In the genomic region with DNA sequence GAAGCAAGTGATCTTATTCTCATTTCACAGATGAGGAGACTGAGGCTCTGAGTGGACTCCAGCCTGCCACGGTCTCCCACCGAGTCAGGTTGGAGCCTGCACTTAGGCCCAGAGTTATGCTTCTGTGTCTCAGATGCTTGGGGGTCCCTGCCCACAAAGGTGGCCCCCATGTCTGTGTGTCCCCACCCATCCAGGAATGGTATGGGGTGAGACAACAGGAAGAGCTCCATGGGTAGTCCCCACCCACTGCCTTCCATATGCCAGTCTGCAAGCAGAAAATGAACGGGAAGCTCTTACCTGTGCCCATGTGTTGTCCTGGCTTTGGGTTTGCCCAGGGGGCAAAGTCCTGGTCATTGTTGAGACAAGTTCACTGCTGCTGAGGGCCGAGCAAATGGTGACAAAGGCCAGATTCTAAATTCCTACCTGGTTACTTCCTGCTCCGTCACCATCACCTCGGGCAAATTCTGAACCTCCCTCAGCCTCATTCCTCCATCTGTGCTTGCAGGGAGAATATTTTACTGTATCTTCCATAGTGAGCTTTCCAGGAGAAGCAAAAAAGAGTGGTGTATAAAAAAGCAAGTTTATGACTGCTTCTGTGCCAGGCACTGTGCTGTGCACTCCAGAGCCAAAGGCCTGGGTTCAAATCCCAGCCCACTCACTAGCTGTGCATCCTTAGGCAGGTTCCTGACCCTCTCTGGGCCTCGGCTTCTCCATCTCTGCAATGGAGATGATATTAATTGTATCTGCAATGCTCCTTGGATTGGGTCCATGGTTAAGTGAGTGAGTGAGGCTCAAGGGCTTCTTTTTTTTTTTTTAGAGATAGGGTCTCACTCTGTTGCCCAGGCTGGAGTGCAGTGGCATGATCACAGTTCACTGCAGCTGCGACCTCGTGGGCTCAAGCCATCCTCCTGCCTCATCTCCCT, we compare ENCODE assay signal across 9 cellular contexts. TPM values are rescaled to one million over a fixed set of nuclear protein-coding genes. Genes with fewer than 3 reads are reported as not detected.
DNase-seq lines count a peak whose midpoint lies in the region; ATAC-seq and TF ChIP-seq lines count a peak whose summit lies in the region.
"Had no signal": no experiment of that assay in that cellular context is flagged by ENCODE, and none has a peak within 500 bp of the region (broad histone marks: within the 10 kb centered on the region; RNA-seq: fewer than 3 reads in every experiment).

No MANE protein-coding gene starts in this region.

- peaks cover 70% of the 10 kb centered on the region for H3K4me1 ChIP-seq in CD8-positive, alpha-beta T cell (ENCODE audit: insufficient read depth, low read length)

- no peaks in the 10 kb centered on the region for H3K9me3 Mint-ChIP-seq in MCF 10A (ENCODE audit: unreplicated experiment)
- no peaks in the 10 kb centered on the region for H3K9me3 Mint-ChIP-seq in CD8-positive, alpha-beta T cell
- H3K9me3 Mint-ChIP-seq: nephron had no signal

- BruUV-seq in MCF 10A (replicated peaks; lab: Mats Ljungman, UMichigan), result no TSS peak

- no peak overlapping the region for H3K4me3 ChIP-seq in CD8-positive, alpha-beta T cell (ENCODE audit: low read depth, low read length)

- no peaks in the 10 kb centered on the region for H3K27me3 ChIP-seq in CD8-positive, alpha-beta T cell (ENCODE audit: insufficient read depth, low read length)

- H3K4me3 Mint-ChIP-seq in MCF 10A (ENCODE audit: unreplicated experiment), result no peak overlapping the region
- no peak overlapping the region for H3K4me3 Mint-ChIP-seq in CD8-positive, alpha-beta T cell
- H3K4me3 Mint-ChIP-seq: nephron had no signal

- no peaks in the 10 kb centered on the region for H3K36me3 ChIP-seq in CD8-positive, alpha-beta T cell (ENCODE audit: insufficient read depth, low read length)

- intact Hi-C loops in cardiac septum (cut with DNase I) (loop anchor here (10.0 kb wide), 1 partner anchor 132 kb away; no protein-coding TSS in a partner anchor), left cardiac atrium (cut with DNase I) (no loop called here), MCF 10A (cut with micrococcal nuclease) (no loop called here)
- intact Hi-C loops in CD8-positive, alpha-beta T cell (cut with DNase I, micrococcal nuclease), result no loop called here

- DNase-seq in cardiac septum (ENCODE audit: low spot score) (peak; percentile 50), left cardiac atrium (no peak), MCF 10A (ENCODE audit: unreplicated experiment) (peak; percentile 81), mesenteric fat pad (ENCODE audit: low spot score) (peak; percentile 69), ureter (ENCODE audit: low spot score) (peak; percentile 77), D341Med (ENCODE audit: low spot score) (no peak), NCI-H774 (lab: John Stamatoyannopoulos, UW) (no peak)
- DNase-seq in CD8-positive, alpha-beta T cell, result no peak

- CTCF ChIA-PET in MCF 10A (lab: Yijun Ruan, JAX), result interaction anchor here (0.9 to 2.5 kb wide), 3 partner anchors 45 to 168 kb away, joined by 3 to 18 read pairs (median 3); no protein-coding TSS in a partner anchor
- CTCF ChIA-PET in CD8-positive, alpha-beta T cell (lab: Charles Lee), result interaction anchor here (1.7 kb wide), 1 partner anchor 88 kb away, joined by 6 read pairs; no protein-coding TSS in a partner anchor

- peaks cover 56% of the 10 kb centered on the region for H3K4me1 Mint-ChIP-seq in MCF 10A (ENCODE audit: insufficient read depth, unreplicated experiment)
- H3K4me1 Mint-ChIP-seq in CD8-positive, alpha-beta T cell (ENCODE audit: low read depth), result peaks cover 71% of the 10 kb centered on the region

- POLR2A ChIA-PET in MCF 10A (lab: Yijun Ruan, JAX), result interaction anchor here (0.8 to 1.5 kb wide), 6 partner anchors 10 to 88 kb away, joined by 3 to 5 read pairs (median 4); a partner anchor contains a TSS
- POLR2A ChIA-PET in CD8-positive, alpha-beta T cell (lab: Charles Lee), result no interaction called here

- H3K9me3 ChIP-seq in CD8-positive, alpha-beta T cell (ENCODE audit: low read length), result no peaks in the 10 kb centered on the region

- no peak for TF ChIP-seq CTCF in MCF 10A (IDR thresholded peaks at IDR 0.05; ENCODE audit: unreplicated experiment)
- no peak for TF ChIP-seq CTCF in CD8-positive, alpha-beta T cell (IDR thresholded peaks at IDR 0.05)

- no peaks in the 10 kb centered on the region for H3K27me3 Mint-ChIP-seq in MCF 10A (ENCODE audit: insufficient read depth, unreplicated experiment)
- H3K27me3 Mint-ChIP-seq in CD8-positive, alpha-beta T cell (ENCODE audit: low read depth), result no peaks in the 10 kb centered on the region

- peaks cover 21% of the 10 kb centered on the region for H3K36me3 Mint-ChIP-seq in MCF 10A (ENCODE audit: insufficient read depth, unreplicated experiment)
- peaks cover 25% of the 10 kb centered on the region for H3K36me3 Mint-ChIP-seq in CD8-positive, alpha-beta T cell

- H3K27ac Mint-ChIP-seq in MCF 10A (ENCODE audit: low read depth, unreplicated experiment), result peak overlapping the region; percentile 64
- no peak overlapping the region for H3K27ac Mint-ChIP-seq in CD8-positive, alpha-beta T cell

- H3K27ac ChIP-seq in CD8-positive, alpha-beta T cell (ENCODE audit: low read depth, low read length), result no peak overlapping the region

- no peak for ATAC-seq in left cardiac atrium
- ATAC-seq in CD8-positive, alpha-beta T cell, result no peak

RNA-seq across cellular contexts. Expression of a gene that starts 9.3 kb away (rescaled TPM):
- total RNA-seq in cardiac septum, result 22.0 TPM
- total RNA-seq in left cardiac atrium, result 10 to 100 TPM; 19.8 to 56.8 TPM
- 50.4 and 51.9 TPM in 2 replicates for total RNA-seq in MCF 10A (2022)
- total RNA-seq in mesenteric fat pad, result 85.8 TPM
- 135 TPM for total RNA-seq in ureter
- total RNA-seq in CD8-positive, alpha-beta T cell, result 100 to 1,000 TPM; 224 to 240 TPM

RNA-seq across cellular contexts. Expression of a gene that starts 54.5 kb away (rescaled TPM):
- total RNA-seq in cardiac septum (27.2 TPM), left cardiac atrium (10 to 100 TPM; 31.5 to 32.6 TPM), MCF 10A (2022) (106 and 119 TPM in 2 replicates), mesenteric fat pad (39.6 TPM), ureter (66.1 TPM)
- total RNA-seq in CD8-positive, alpha-beta T cell, result 10 to 100 TPM; 29.6 to 30.1 TPM

Comparison
In these comparisons a context has a peak if more than half of its experiments do, and no peak if none do; other contexts are left out.
1. DNase-seq: peak in cardiac septum (single experiment), MCF 10A (single experiment), mesenteric fat pad (single experiment) and ureter (single experiment); none in left cardiac atrium (single experiment), D341Med (single experiment), NCI-H774 (single experiment) and CD8-positive, alpha-beta T cell (0 of 7).